Comparison of ENCODE assay signal across 1 cellular context in the genomic region with DNA sequence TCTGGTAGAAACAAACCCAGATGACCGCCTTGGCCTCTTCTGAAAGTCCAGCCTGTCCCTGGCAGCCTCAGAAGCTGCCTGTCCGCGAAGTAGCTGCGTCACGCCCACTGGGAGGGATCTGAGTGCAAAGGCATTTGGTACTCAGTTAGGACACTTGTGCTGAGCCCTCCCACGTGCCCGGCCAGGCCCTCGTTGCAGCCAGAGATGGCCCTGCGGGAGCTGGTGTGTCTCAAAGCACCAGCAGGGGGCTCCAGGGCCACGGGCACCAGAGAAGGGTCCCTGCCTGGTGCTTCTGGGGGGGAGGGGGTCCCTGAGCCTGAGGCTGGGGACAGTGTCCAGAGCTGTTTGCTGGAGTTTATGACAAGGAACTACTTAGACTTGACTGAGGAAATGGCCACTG.
TF ChIP-seq lines count a peak whose summit lies in the region.

No MANE protein-coding gene starts in this region.

TF ChIP-seq in HepG2, 621 proteins besides CTCF, POLR2A, EP300 and RAD21 (continued from another document):
- no peak for TF ChIP-seq ZBED4 (CRISPR knock-in tag; IDR thresholded peaks at IDR 0.05; ENCODE audit: borderline replicate concordance)
